ENCODE assay signal across 25 cellular contexts in the genomic region with DNA sequence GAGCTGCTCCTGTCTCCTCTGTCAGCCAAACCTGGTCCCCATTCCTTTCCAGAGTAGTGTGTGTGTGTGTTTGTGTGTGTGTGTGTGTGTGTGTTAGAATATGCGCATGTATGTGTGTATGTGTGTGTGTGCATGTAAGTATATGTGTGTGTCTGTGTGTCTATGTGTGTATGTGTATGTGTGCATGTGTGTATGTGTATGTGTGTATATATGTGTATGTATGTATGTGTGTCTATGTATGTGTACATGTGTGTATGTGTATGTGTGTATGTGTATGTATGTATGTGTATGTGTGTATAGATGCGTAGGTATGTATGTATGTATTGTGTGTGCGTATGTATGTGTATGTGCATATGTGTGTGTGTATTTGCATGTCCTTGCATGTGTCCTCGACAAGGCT.
"Had no signal": no experiment of that assay in that cellular context is flagged by ENCODE, and none has a peak within 500 bp of the region (broad histone marks: within the 10 kb centered on the region; RNA-seq: fewer than 3 reads in every experiment).

No MANE protein-coding gene starts in this region.

- H3K4me1 Mint-ChIP-seq: memory B cell had no signal

- H3K36me3 ChIP-seq: gastrocnemius medialis, prostate gland, right atrium auricular region, spleen, tibial artery had no signal

- H3K27me3 ChIP-seq: gastrocnemius medialis, right atrium auricular region, spleen, testis, tibial artery had no signal

- H3K27ac Mint-ChIP-seq: effector memory CD8-positive, alpha-beta T cell; memory B cell; natural killer cell; stimulated activated memory B cell treated with anti-CD40 and anti-IgM and Interleukin-4, amounts not matched to agents 10 μg/mL and 1 μg/mL and 100 μg/mL, for 72 hours; type B pancreatic cell had no signal

- ATAC-seq: effector memory CD8-positive, alpha-beta T cell; gastrocnemius medialis; left lobe of liver; natural killer cell; stimulated activated memory B cell treated with anti-CD40 and anti-IgM and Interleukin-4, amounts not matched to agents 10 μg/mL and 1 μg/mL and 100 μg/mL, for 72 hours; stimulated activated naive CD8-positive, alpha-beta T cell treated with anti-CD3 and anti-CD28 coated beads, Interleukin-15, Interleukin-2, amounts not matched to agents 100 U/mL and 50 U/mL, for 24 hours had no signal

- DNase-seq: dermis blood vessel endothelial cell; effector memory CD8-positive, alpha-beta T cell; erythroblast; gastrocnemius medialis; head of caudate nucleus; natural killer cell; nucleus accumbens; spleen; stimulated activated CD4-positive, alpha-beta T cell treated with anti-CD3 and anti-CD28 coated beads, Interleukin-4, amount 100 ng/mL, for 4 hours; stimulated activated naive CD8-positive, alpha-beta T cell treated with anti-CD3 and anti-CD28 coated beads, Interleukin-15, Interleukin-2, amounts not matched to agents 100 U/mL and 50 U/mL, for 24 hours; substantia nigra; testis; tibial artery had no signal

- H3K4me3 Mint-ChIP-seq: effector memory CD8-positive, alpha-beta T cell; memory B cell; natural killer cell; neural crest cell; stimulated activated memory B cell treated with anti-CD40 and anti-IgM and Interleukin-4, amounts not matched to agents 10 μg/mL and 1 μg/mL and 100 μg/mL, for 72 hours; type B pancreatic cell had no signal

- FAIRE-seq: endometrium, keratinocyte had no signal

- H3K4me3 ChIP-seq: coronary artery, gastrocnemius medialis, lung, prostate gland, right atrium auricular region, skin epidermis, spleen, testis, tibial artery had no signal

- H3K27ac ChIP-seq: coronary artery, gastrocnemius medialis, prostate gland, right atrium auricular region, skin epidermis, spleen, testis, tibial artery had no signal

- H3K27me3 Mint-ChIP-seq: effector memory CD8-positive, alpha-beta T cell; stimulated activated memory B cell treated with anti-CD40 and anti-IgM and Interleukin-4, amounts not matched to agents 10 μg/mL and 1 μg/mL and 100 μg/mL, for 72 hours; type B pancreatic cell had no signal

- H3K4me1 ChIP-seq: gastrocnemius medialis, prostate gland, right atrium auricular region, testis, tibial artery had no signal

- H3K9me3 ChIP-seq: gastrocnemius medialis, prostate gland, testis had no signal
